ENCODE assay signal across 8 cellular contexts in genomic region chr17:27381007-27381501, GRCh38.
DNase-seq lines count a peak whose midpoint lies in the region; ATAC-seq and TF ChIP-seq lines count a peak whose summit lies in the region.

No MANE protein-coding gene starts in this region.

- TF ChIP-seq CTCF in GM10266 (IDR thresholded peaks at IDR 0.05; ENCODE audit: control insufficient read depth, insufficient read depth, low read depth, missing control alignments) (peak; percentile 94), nephron progenitor cell (IDR thresholded peaks at IDR 0.05) (peak; percentile 75)

- H3K4me1 Mint-ChIP-seq in nephron progenitor cell: peaks cover 20% of the 10 kb centered on the region
- H3K4me1 Mint-ChIP-seq in stimulated activated naive CD8-positive, alpha-beta T cell treated with anti-CD3 and anti-CD28 coated beads, Interleukin-15, amount 100 ng/mL, for 72 hours: peaks cover 18% of the 10 kb centered on the region

- peaks cover 16% of the 10 kb centered on the region for H3K27me3 Mint-ChIP-seq in nephron progenitor cell (ENCODE audit: low read depth, poor library complexity)
- H3K27me3 Mint-ChIP-seq in stimulated activated naive CD8-positive, alpha-beta T cell treated with anti-CD3 and anti-CD28 coated beads, Interleukin-15, amount 100 ng/mL, for 72 hours: peaks cover 47% of the 10 kb centered on the region

- H3K4me3 Mint-ChIP-seq in nephron progenitor cell: no peak overlapping the region
- peak overlapping the region in 1 of 2 donors; percentile 20 for H3K4me3 Mint-ChIP-seq in stimulated activated naive CD8-positive, alpha-beta T cell treated with anti-CD3 and anti-CD28 coated beads, Interleukin-15, amount 100 ng/mL, for 72 hours

- no peaks in the 10 kb centered on the region for H3K36me3 Mint-ChIP-seq in nephron progenitor cell (ENCODE audit: low read depth)

- peak; percentile 73 for ATAC-seq in HG03432 (IDR thresholded peaks at IDR 0.05; ENCODE audit: unreplicated experiment)
- ATAC-seq in esophagus mucosa: peak; percentile 75
- peak; percentile 91 for ATAC-seq in stimulated activated naive CD8-positive, alpha-beta T cell treated with anti-CD3 and anti-CD28 coated beads, Interleukin-15, amount 100 ng/mL, for 72 hours

- peaks cover 11% of the 10 kb centered on the region for H3K9me3 Mint-ChIP-seq in nephron progenitor cell
- H3K9me3 Mint-ChIP-seq in stimulated activated naive CD8-positive, alpha-beta T cell treated with anti-CD3 and anti-CD28 coated beads, Interleukin-15, amount 100 ng/mL, for 72 hours: no peaks in the 10 kb centered on the region

- peak; percentile 84 for DNase-seq in GM10266 (ENCODE audit: extremely low spot score)
- DNase-seq in NOMO-1 treated with dmso at 0.1 percent for 144 hours (lab: John Stamatoyannopoulos, UW; ENCODE audit: unreplicated experiment): peak; percentile 75
- DNase-seq in activated CD8-positive, alpha-beta memory T cell treated with anti-CD3 and anti-CD28 coated beads, Interleukin-2, amount 50 U/mL, for 48 hours: peak; percentile 96
- peak; percentile 74 for DNase-seq in nephron progenitor cell
- DNase-seq in stimulated activated naive CD8-positive, alpha-beta T cell treated with anti-CD3 and anti-CD28 coated beads, Interleukin-15, amount 100 ng/mL, for 72 hours: peak; percentile 81 to 83
- DNase-seq in NCI-H2081 treated with DMSO at 0.1 percent for 48 hours (lab: John Stamatoyannopoulos, UW): no peak

- H3K27ac Mint-ChIP-seq in nephron progenitor cell: no peak overlapping the region
- H3K27ac Mint-ChIP-seq in stimulated activated naive CD8-positive, alpha-beta T cell treated with anti-CD3 and anti-CD28 coated beads, Interleukin-15, amount 100 ng/mL, for 72 hours: no peak overlapping the region
